Comparison of ENCODE assay signal across 10 cellular contexts in genomic region chr10:21510218-21511070, GRCh38. TPM values are rescaled to one million over a fixed set of nuclear protein-coding genes. Genes with fewer than 3 reads are reported as not detected.
DNase-seq lines count a peak whose midpoint lies in the region; ATAC-seq and TF ChIP-seq lines count a peak whose summit lies in the region.
"Had no signal": no experiment of that assay in that cellular context is flagged by ENCODE, and none has a peak within 500 bp of the region (broad histone marks: within the 10 kb centered on the region; RNA-seq: fewer than 3 reads in every experiment).

No MANE protein-coding gene starts in this region.

- H3K27ac Mint-ChIP-seq in osteocyte (ENCODE audit: unreplicated experiment) = peak overlapping the region; percentile 88

- H3K27me3 ChIP-seq in AG04450 (ENCODE audit: control insufficient read depth, insufficient read depth, low read length) = no peaks in the 10 kb centered on the region
- peaks cover 0 to 55% (median 0%) of the 10 kb centered on the region in 7 donors for H3K27me3 ChIP-seq in heart right ventricle

- no peaks in the 10 kb centered on the region for H3K36me3 Mint-ChIP-seq in osteocyte (ENCODE audit: unreplicated experiment)

- no peak for DNase-seq in AG04450 (ENCODE audit: low read depth, low spot score)
- DNase-seq in astrocyte of the cerebellum (ENCODE audit: low read depth) = no peak
- peak in 1 of 2 donors; percentile 21 for DNase-seq in heart right ventricle
- no peak for DNase-seq in osteocyte (ENCODE audit: extremely low spot score, unreplicated experiment)
- no peak for DNase-seq in ureter (ENCODE audit: low spot score)
- DNase-seq in glomerular visceral epithelial cell (ENCODE audit: extremely low spot score) = no peak
- DNase-seq: AML-193, PC-9 had no signal

- H3K27ac ChIP-seq in AG04450 (ENCODE audit: low read depth, low read length) = no peak overlapping the region
- H3K27ac ChIP-seq in heart right ventricle = peak overlapping the region in 7 of 10 donors; percentile 3 to 62 (median 47)
- H3K27ac ChIP-seq: PC-9 had no signal

- no peaks in the 10 kb centered on the region for H3K36me3 ChIP-seq in heart right ventricle

- POLR2A ChIA-PET in AG04450 (lab: Yijun Ruan, JAX) = interaction anchor here (0.5 kb wide), 1 partner anchor 472 kb away, joined by 3 read pairs; no protein-coding TSS in a partner anchor

- H3K27me3 Mint-ChIP-seq in osteocyte (ENCODE audit: unreplicated experiment) = no peaks in the 10 kb centered on the region

- peaks cover 0 to 24% (median 7%) of the 10 kb centered on the region in 9 donors for H3K4me1 ChIP-seq in heart right ventricle

- peaks cover 4% of the 10 kb centered on the region; the same call in 1 of the 2 replicates for H3K9me3 ChIP-seq in AG04450 (ENCODE audit: control insufficient read depth, insufficient read depth, low read length)
- no peaks in the 10 kb centered on the region for H3K9me3 ChIP-seq in heart right ventricle

- TF ChIP-seq CTCF in AG04450 (IDR thresholded peaks at IDR 0.05; ENCODE audit: low read depth, low read length) (no peak), astrocyte of the cerebellum (IDR thresholded peaks at IDR 0.05; ENCODE audit: low read depth, low read length, missing control alignments) (no peak), heart right ventricle (IDR thresholded peaks at IDR 0.05) (no peak), osteocyte (IDR thresholded peaks at IDR 0.05) (no peak)

- peaks cover 62% of the 10 kb centered on the region for H3K4me1 Mint-ChIP-seq in osteocyte (ENCODE audit: unreplicated experiment)

- H3K4me3 Mint-ChIP-seq in osteocyte (ENCODE audit: unreplicated experiment) = peak overlapping the region; percentile 71

- in situ Hi-C loops in astrocyte of the cerebellum (cut with HindIII; ENCODE audit: low sequenced_read_pairs) = loop anchor here (25.0 kb wide), 2 partner anchors 223 to 423 kb away; no protein-coding TSS in a partner anchor

- no peaks in the 10 kb centered on the region for H3K9me3 Mint-ChIP-seq in osteocyte (ENCODE audit: unreplicated experiment)

- CTCF ChIA-PET in AG04450 (lab: Charles Lee) = interaction anchor here (0.5 to 1.6 kb wide), 4 partner anchors 14 to 441 kb away, joined by 3 to 6 read pairs (median 4); no protein-coding TSS in a partner anchor

- peak in 7 of 8 donors; percentile 39 to 63 (median 53) for ATAC-seq in heart right ventricle
- no peak for ATAC-seq in GM18498 (IDR thresholded peaks at IDR 0.05; ENCODE audit: unreplicated experiment)
- no peak for ATAC-seq in HG02571 (IDR thresholded peaks at IDR 0.05; ENCODE audit: unreplicated experiment)

- peak overlapping the region; percentile 33 for H3K4me3 ChIP-seq in AG04450 (ENCODE audit: low read depth, low read length)
- peak overlapping the region; percentile 26 for H3K4me3 ChIP-seq in astrocyte of the cerebellum (ENCODE audit: low read depth, low read length)
- peak overlapping the region; percentile 18 to 62 (median 56) for H3K4me3 ChIP-seq in heart right ventricle
- H3K4me3 ChIP-seq: PC-9 had no signal

- intact Hi-C loops in heart right ventricle (cut with DNase I) = loop anchor here in 1 of 10 donors (10.0 kb wide), 1 partner anchor 814 kb away; the partner anchor contains the start of gene BMI1

- WGBS in heart right ventricle, 2 donors = 23 to 37% methylated on average over 41 of the region's 41 CpGs

RNA-seq across cellular contexts. Expression of gene SKIDA1, which starts 15.0 kb away (rescaled TPM):
- polyA plus RNA-seq in AG04450 (2011; rRNA removed) = 0.62 and 0.63 TPM in 2 replicates
- 0.83 and 0.87 TPM in 2 replicates for polyA minus RNA-seq in AG04450 (2011; rRNA and poly(A)+ RNA removed)
- 1 to 10 TPM; 1.9 to 6.4 (median 3.3) TPM for total RNA-seq in heart right ventricle
- under 1 TPM; 0.23 to 0.44 TPM for polyA plus RNA-seq in heart right ventricle
- 4.3 and 4.9 TPM in 2 replicates for total RNA-seq in osteocyte
- 3.6 TPM for total RNA-seq in ureter

RNA-seq across cellular contexts. Expression of gene MLLT10, which starts 23.6 kb away (rescaled TPM):
- polyA plus RNA-seq in AG04450 (2011; rRNA removed) = 35.3 and 41.0 TPM in 2 replicates
- polyA minus RNA-seq in AG04450 (2011; rRNA and poly(A)+ RNA removed) = 60.7 and 83.6 TPM in 2 replicates
- 10 to 100 TPM; 18.9 to 28.4 (median 24.6) TPM for total RNA-seq in heart right ventricle
- polyA plus RNA-seq in heart right ventricle = 10 to 100 TPM in 1 of 2 donors, 1 to 10 TPM in 1; 8.5 to 41.1 TPM
- 43.9 and 56.5 TPM in 2 replicates for total RNA-seq in osteocyte
- 83.7 TPM for total RNA-seq in ureter

Comparison
In these comparisons a context has a peak if more than half of its experiments do, and no peak if none do; other contexts are left out.
1. ATAC-seq: peak in heart right ventricle (7 of 8); none in GM18498 (single experiment) and HG02571 (single experiment).
2. Peak in every context shown above with its lines, with median percentiles within 50 percentile points of each other: H3K4me3 ChIP-seq.